1 cellular context compared by ENCODE assay signal in genomic region chr11:125448136-125448535, GRCh38.
TF ChIP-seq lines count a peak whose summit lies in the region.

No MANE protein-coding gene starts in this region.

TF ChIP-seq in IMR-90, 13 proteins besides CTCF, POLR2A, EP300 and RAD21:
- TF ChIP-seq USF2 (IDR thresholded peaks at IDR 0.05; ENCODE audit: low read depth, low read length) (no peak), MAFK (IDR thresholded peaks at IDR 0.05; ENCODE audit: low read depth, low read length) (no peak), FOS (IDR thresholded peaks at IDR 0.05; ENCODE audit: low read depth, low read length) (no peak), CEBPB (IDR thresholded peaks at IDR 0.05; ENCODE audit: low read depth, low read length) (no peak), NFE2L2 (IDR thresholded peaks at IDR 0.05; ENCODE audit: low read depth, low read length) (no peak), BHLHE40 (IDR thresholded peaks at IDR 0.05; ENCODE audit: low read depth, low read length) (no peak), CHD1 (IDR thresholded peaks at IDR 0.05; ENCODE audit: low read depth, low read length) (no peak), RFX5 (IDR thresholded peaks at IDR 0.05; ENCODE audit: low read depth, low read length) (no peak), ELK1 (IDR thresholded peaks at IDR 0.05; ENCODE audit: borderline replicate concordance, low read depth, low read length) (no peak), RCOR1 (IDR thresholded peaks at IDR 0.05; ENCODE audit: insufficient replicate concordance, low read length) (no peak), MXI1 (IDR thresholded peaks at IDR 0.05; ENCODE audit: borderline replicate concordance, low read depth, low read length) (no peak), MAZ (IDR thresholded peaks at IDR 0.05; ENCODE audit: borderline replicate concordance, low read depth, low read length) (no peak), SMC3 (IDR thresholded peaks at IDR 0.05; ENCODE audit: low read depth, low read length) (no peak)
